Comparison of ENCODE assay signal across 27 cellular contexts in the genomic region with DNA sequence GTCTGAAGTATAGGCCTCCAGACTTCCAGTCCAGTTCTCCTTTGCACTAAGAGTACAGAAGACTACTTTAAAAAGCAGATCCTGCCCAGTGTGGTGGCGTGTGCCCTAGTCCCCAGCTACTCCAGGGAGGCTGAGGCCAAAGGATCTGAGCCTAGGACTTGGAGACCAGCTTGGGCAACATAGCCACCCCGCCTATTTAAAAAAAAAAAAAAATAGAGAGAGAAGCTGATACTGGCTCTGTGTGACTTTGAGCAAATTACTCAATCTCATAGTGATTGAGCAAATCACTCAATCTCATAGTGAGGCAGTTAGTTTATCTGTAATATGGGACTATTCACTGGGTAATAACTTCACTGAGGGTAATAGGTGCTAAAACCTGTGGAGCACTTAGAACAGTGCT. TPM values are rescaled to one million over a fixed set of nuclear protein-coding genes. Genes with fewer than 3 reads are reported as not detected.
DNase-seq lines count a peak whose midpoint lies in the region; ATAC-seq, FAIRE-seq and TF ChIP-seq lines count a peak whose summit lies in the region.
"Had no signal": no experiment of that assay in that cellular context is flagged by ENCODE, and none has a peak within 500 bp of the region (broad histone marks: within the 10 kb centered on the region; RNA-seq: fewer than 3 reads in every experiment).

No MANE protein-coding gene starts in this region.

- peaks cover 25% of the 10 kb centered on the region for H3K4me1 Mint-ChIP-seq in CD14-positive monocyte
- H3K4me1 Mint-ChIP-seq: H9 had no signal

- H3K36me3 ChIP-seq in bronchial epithelial cell (ENCODE audit: control insufficient read depth, insufficient read depth, low read length) = no peaks in the 10 kb centered on the region
- H3K36me3 ChIP-seq in lower lobe of right lung = no peaks in the 10 kb centered on the region
- H3K36me3 ChIP-seq: BLaER1, MG63 had no signal

- in situ Hi-C loops in GM13977 (cut with MboI; ENCODE audit: low pct_unique_long_range_greater_than_20kb, low sequenced_read_pairs, unreplicated experiment) = no loop called here

- H3K4me3 Mint-ChIP-seq in CD14-positive monocyte = no peak overlapping the region
- H3K4me3 Mint-ChIP-seq: H9, HFFc6 had no signal

- peak; percentile 52 for DNase-seq in CD14-positive monocyte (ENCODE audit: low spot score)
- DNase-seq in GM13977 (ENCODE audit: low spot score) = peak; percentile 2
- peak; percentile 16 for DNase-seq in bronchial epithelial cell (ENCODE audit: low read depth)
- DNase-seq in lower lobe of right lung = no peak
- no peak for DNase-seq in SW480 (ENCODE audit: low spot score)
- no peak for DNase-seq in NCI-H1694 (lab: John Stamatoyannopoulos, UW)
- DNase-seq in cerebellar cortex (ENCODE audit: low spot score) = no peak
- DNase-seq: Calu3; CD8-positive, alpha-beta memory T cell; DMS153; GM23248; H9; HFFc6; MG63; NCI-H1105 treated with DMSO at 0.1 percent for 48 hours; NCI-H2081; NCI-H2171; NCI-H345; NCI-H524; NCI-H82; SHP77; SK-N-SH had no signal

- peak overlapping the region in 2 of 7 donors; percentile 37 to 74 for H3K27ac Mint-ChIP-seq in CD14-positive monocyte
- H3K27ac Mint-ChIP-seq: CD8-positive, alpha-beta memory T cell; H9; HFFc6 had no signal

- H3K27ac ChIP-seq in lower lobe of right lung = no peak overlapping the region
- H3K27ac ChIP-seq: BLaER1, GM23248 had no signal

- peak; percentile 31 to 48 for ATAC-seq in lower lobe of right lung
- ATAC-seq in GM19397 (IDR thresholded peaks at IDR 0.05; ENCODE audit: unreplicated experiment) = no peak

- no peaks in the 10 kb centered on the region for H3K9me3 ChIP-seq in lower lobe of right lung
- H3K9me3 ChIP-seq: MG63, SK-N-SH had no signal

- H3K36me3 Mint-ChIP-seq in CD14-positive monocyte = no peaks in the 10 kb centered on the region

- FAIRE-seq in bronchial epithelial cell (lab: Jason Lieb, UNC) = no peak
- FAIRE-seq: G401.6, GM12892, GM18507 had no signal

- TF ChIP-seq CTCF in CD14-positive monocyte (IDR thresholded peaks at IDR 0.05) = no peak
- TF ChIP-seq CTCF in GM13977 (IDR thresholded peaks at IDR 0.05; ENCODE audit: extremely low read depth, insufficient read depth, missing control alignments) = no peak
- TF ChIP-seq CTCF in bronchial epithelial cell (IDR thresholded peaks at IDR 0.05; ENCODE audit: insufficient read depth, low read length, severe bottlenecking) = no peak
- no peak for TF ChIP-seq CTCF in lower lobe of right lung (IDR thresholded peaks at IDR 0.05)

- peaks cover 5% of the 10 kb centered on the region for H3K4me1 ChIP-seq in lower lobe of right lung

- intact Hi-C loops in CD14-positive monocyte (cut with micrococcal nuclease) = no loop called here
- intact Hi-C loops in lower lobe of right lung (cut with DNase I) = no loop called here

- H3K4me3 ChIP-seq in bronchial epithelial cell (ENCODE audit: low read depth, low read length) (no peak overlapping the region), lower lobe of right lung (no peak overlapping the region)
- H3K4me3 ChIP-seq: BLaER1, GM23248, MG63 had no signal

- no peaks in the 10 kb centered on the region for H3K27me3 ChIP-seq in bronchial epithelial cell (ENCODE audit: control insufficient read depth, insufficient read depth, low read length)
- H3K27me3 ChIP-seq in lower lobe of right lung (ENCODE audit: low read depth) = peaks cover 8% of the 10 kb centered on the region
- H3K27me3 ChIP-seq: BLaER1, MG63 had no signal

- H3K27me3 Mint-ChIP-seq in CD14-positive monocyte (ENCODE audit: low read depth in 3 of 3) = peaks cover 0 to 15% (median 6%) of the 10 kb centered on the region in 3 donors

- peaks cover 0 to 2% (median 0%) of the 10 kb centered on the region in 7 donors for H3K9me3 Mint-ChIP-seq in CD14-positive monocyte
- H3K9me3 Mint-ChIP-seq: CD8-positive, alpha-beta memory T cell; H9; HFFc6 had no signal

RNA-seq across cellular contexts. Expression of a gene that starts 43.6 kb away (rescaled TPM):
- polyA plus RNA-seq in CD14-positive monocyte = 10 to 100 TPM; 15.2 to 17.1 TPM
- total RNA-seq in bronchial epithelial cell = 36.6 and 44.0 TPM in 2 replicates
- total RNA-seq in lower lobe of right lung = 39.8 TPM

Comparison
In these comparisons a context has a peak if more than half of its experiments do, and no peak if none do; other contexts are left out.
1. DNase-seq: peak in CD14-positive monocyte (single experiment), GM13977 (single experiment) and bronchial epithelial cell (single experiment); none in lower lobe of right lung (single experiment), SW480 (single experiment), NCI-H1694 (single experiment) and cerebellar cortex (single experiment).